8 cellular contexts compared by ENCODE assay signal in genomic region chr4:87390055-87390454, GRCh38. TPM values are rescaled to one million over a fixed set of nuclear protein-coding genes. Genes with fewer than 3 reads are reported as not detected.
DNase-seq lines count a peak whose midpoint lies in the region; FAIRE-seq and TF ChIP-seq lines count a peak whose summit lies in the region.
"Not testable (repeated sequence)": the region's sequence is repeated elsewhere in the genome, so short reads cannot be mapped to it uniquely, and the experiment has no call there.

No MANE protein-coding gene starts in this region.

- H4K5ac ChIP-seq in H1 (ENCODE audit: insufficient read length, low read depth, low read length), result not testable (repeated sequence)

- not testable (repeated sequence) for TF ChIP-seq POLR2A in H1 (IDR thresholded peaks at IDR 0.05; ENCODE audit: control extremely low read depth in 1 of 2, low read depth in 2 of 2, low read length in 2 of 2); testis (IDR thresholded peaks at IDR 0.05)

- H2AK5ac ChIP-seq in H1 (ENCODE audit: low read depth, low read length), result not testable (repeated sequence)

- not testable (repeated sequence) for H3K9ac ChIP-seq in H1 (replicated peaks in 1 of 4; ENCODE audit: extremely low read depth in 1 of 4, low read depth in 3 of 4, low read length in 3 of 4); kidney (ENCODE audit: low read length in 2 of 2)

- CTCF ChIA-PET in CD8-positive, alpha-beta memory T cell (lab: Charles Lee), result interaction anchor here (0.9 to 4.4 kb wide), 7 partner anchors 8 to 456 kb away, joined by 3 to 25 read pairs (median 8); partner anchors contain the start of genes AFF1 and NUDT9
- CTCF ChIA-PET in activated naive CD4-positive, alpha-beta T cell treated with anti-CD3 and anti-CD28 coated beads for 36 hours (lab: Charles Lee), result interaction anchor here (0.6 to 2.2 kb wide), 6 partner anchors 14 to 588 kb away, joined by 3 to 20 read pairs (median 5); no protein-coding TSS in a partner anchor
- CTCF ChIA-PET in H1 (lab: Charles Lee; ENCODE audit: partially characterized antibody), result interaction anchor here (0.6 to 2.1 kb wide), 7 partner anchors 8 to 160 kb away, joined by 3 to 7 read pairs (median 4); no protein-coding TSS in a partner anchor

- not testable (repeated sequence) for H2BK5ac ChIP-seq in H1 (ENCODE audit: low read depth, low read length)

- not testable (repeated sequence) for H3K4ac ChIP-seq in H1 (replicated peaks; ENCODE audit: insufficient read length, low read depth, low read length)

- TF ChIP-seq RAD21 in H1 (IDR thresholded peaks at IDR 0.05 in 1 of 2, conservative IDR thresholded peaks at IDR 0.05 in 1 of 2; ENCODE audit: low read depth in 2 of 2, low read length in 2 of 2), result not testable (repeated sequence)

- TF ChIP-seq CTCF in H1 (IDR thresholded peaks at IDR 0.05; ENCODE audit: control extremely low read depth in 1 of 3, insufficient read depth in 1 of 3, low read depth in 1 of 3, low read length in 3 of 3); kidney (IDR thresholded peaks at IDR 0.05; ENCODE audit: borderline replicate concordance, extremely low read depth, insufficient read depth); neutrophil (IDR thresholded peaks at IDR 0.05); testis (IDR thresholded peaks at IDR 0.05): not testable (repeated sequence)

- H3K9me3 ChIP-seq in CD8-positive, alpha-beta memory T cell (ENCODE audit: low read length); SJSA1 (replicated peaks); H1 (ENCODE audit: insufficient read depth in 2 of 2, low read depth in 1 of 2, low read length in 1 of 2); kidney (ENCODE audit: control insufficient read depth in 1 of 2, low read length in 2 of 2); neutrophil; testis: not testable (repeated sequence)

- H3K4me1 Mint-ChIP-seq in CD8-positive, alpha-beta memory T cell, result peaks cover 51 to 68% (median 67%) of the 10 kb centered on the region in 3 donors
- H3K4me1 Mint-ChIP-seq in activated naive CD4-positive, alpha-beta T cell treated with anti-CD3 and anti-CD28 coated beads for 36 hours (ENCODE audit: low read depth), result peaks cover 34% of the 10 kb centered on the region

- not testable (repeated sequence) for H4K8ac ChIP-seq in H1 (ENCODE audit: extremely low read depth, insufficient read depth, low read length)

- peak overlapping the region; percentile 57 to 98 (median 93) for H3K27ac Mint-ChIP-seq in CD8-positive, alpha-beta memory T cell
- H3K27ac Mint-ChIP-seq in activated naive CD4-positive, alpha-beta T cell treated with anti-CD3 and anti-CD28 coated beads for 36 hours, result peak overlapping the region; percentile 44

- not testable (repeated sequence) for H4K20me1 ChIP-seq in H1 (replicated peaks in 1 of 2; ENCODE audit: control insufficient read depth in 1 of 2, insufficient read depth in 2 of 2, low read length in 2 of 2)

- H3K36me3 Mint-ChIP-seq in CD8-positive, alpha-beta memory T cell, result peaks cover 7 to 19% (median 7%) of the 10 kb centered on the region in 3 donors
- H3K36me3 Mint-ChIP-seq in activated naive CD4-positive, alpha-beta T cell treated with anti-CD3 and anti-CD28 coated beads for 36 hours (ENCODE audit: low read depth), result not testable (repeated sequence)

- not testable (repeated sequence) for H2BK20ac ChIP-seq in H1 (ENCODE audit: low read length)

- peaks cover 33% of the 10 kb centered on the region for H3K4me1 ChIP-seq in CD8-positive, alpha-beta memory T cell (ENCODE audit: insufficient read depth, low read length)
- not testable (repeated sequence) for H3K4me1 ChIP-seq in SJSA1 (replicated peaks); H1 (replicated peaks in 1 of 4; ENCODE audit: control insufficient read depth in 3 of 4, insufficient read depth in 4 of 4, low read length in 3 of 4); kidney (ENCODE audit: control insufficient read depth in 1 of 2, insufficient read depth in 1 of 2, low read depth in 1 of 2, low read length in 2 of 2); testis
- H3K4me1 ChIP-seq in neutrophil (ENCODE audit: control insufficient read depth in 1 of 2, insufficient read depth in 1 of 2, low read depth in 1 of 2, low read length in 1 of 2), result peaks cover 43 to 54% of the 10 kb centered on the region in 2 experiments

- H2BK120ac ChIP-seq in H1 (replicated peaks; ENCODE audit: low read depth, low read length), result not testable (repeated sequence)

- peak overlapping the region; percentile 89 to 99 (median 94) for H3K4me3 Mint-ChIP-seq in CD8-positive, alpha-beta memory T cell
- peak overlapping the region; percentile 78 for H3K4me3 Mint-ChIP-seq in activated naive CD4-positive, alpha-beta T cell treated with anti-CD3 and anti-CD28 coated beads for 36 hours

- WGBS in H1 (ENCODE audit: extremely low coverage in 1 of 2, insufficient coverage in 1 of 2, insufficient read length in 1 of 2, insufficient replicate concordance in 2 of 2, low coverage in 1 of 2, low lambda C conversion rate in 2 of 2, missing lambda C conversion rate in 1 of 2), 2 experiments, result 93% methylated on average over 20 of the region's 20 CpGs; no CpG with 5 or more reads in 1 of the 2 experiments
- WGBS in testis, 2 donors, result 40 to 52% methylated on average over 20 of the region's 20 CpGs

- not testable (repeated sequence) for DNase-seq in CD8-positive, alpha-beta memory T cell; activated naive CD4-positive, alpha-beta T cell treated with anti-CD3 and anti-CD28 coated beads for 36 hours; H1 (ENCODE audit: low read depth in 1 of 2, low spot score in 2 of 2); kidney; testis
- DNase-seq in KBM-7 (peak; percentile 47), SJSA1 (ENCODE audit: low read depth in 1 of 2, low spot score in 2 of 2) (peak in 1 of 2 experiments; percentile 23)

- not testable (repeated sequence) for H2BK12ac ChIP-seq in H1 (ENCODE audit: low read depth, low read length)

- not testable (repeated sequence) for H3K14ac ChIP-seq in H1 (ENCODE audit: insufficient read length)

- TF ChIP-seq EP300 in H1 (IDR thresholded peaks at IDR 0.05; ENCODE audit: borderline replicate concordance in 1 of 2, low read depth in 2 of 2, low read length in 2 of 2), result not testable (repeated sequence)

- peak overlapping the region; percentile 65 to 69 for H3K4me2 ChIP-seq in H1 (ENCODE audit: insufficient read depth in 1 of 2, low read depth in 2 of 2, low read length in 2 of 2)

- intact Hi-C loops in activated naive CD4-positive, alpha-beta T cell treated with anti-CD3 and anti-CD28 coated beads for 36 hours (cut with micrococcal nuclease); kidney (cut with DNase I); testis (cut with DNase I; ENCODE audit: low total_unique reads): not testable (repeated sequence)

- not testable (repeated sequence) for H3K56ac ChIP-seq in H1 (replicated peaks; ENCODE audit: insufficient read length, low read depth, low read length)

- not testable (repeated sequence) for FAIRE-seq in H1 (lab: Jason Lieb, UNC); kidney (lab: Jason Lieb, UNC)

- H3K9me3 Mint-ChIP-seq in CD8-positive, alpha-beta memory T cell; activated naive CD4-positive, alpha-beta T cell treated with anti-CD3 and anti-CD28 coated beads for 36 hours: not testable (repeated sequence)

- H3K36me3 ChIP-seq in CD8-positive, alpha-beta memory T cell (ENCODE audit: insufficient read depth, low read length); SJSA1; H1 (ENCODE audit: control insufficient read depth in 2 of 4, insufficient read depth in 4 of 4, low read length in 3 of 4); kidney (ENCODE audit: control insufficient read depth in 1 of 2, insufficient read depth in 2 of 2, low read length in 2 of 2); neutrophil; testis (ENCODE audit: low read depth, missing control alignments): not testable (repeated sequence)

- H3K23ac ChIP-seq in H1 (ENCODE audit: insufficient read length), result not testable (repeated sequence)

- H2BK15ac ChIP-seq in H1 (ENCODE audit: low read length), result not testable (repeated sequence)

- H3K27me3 ChIP-seq in CD8-positive, alpha-beta memory T cell (ENCODE audit: insufficient read depth, low read length, poor library complexity, severe bottlenecking); SJSA1 (replicated peaks); H1 (replicated peaks in 1 of 4; ENCODE audit: control insufficient read depth in 3 of 4, extremely low read depth in 1 of 4, insufficient read depth in 3 of 4, low read length in 3 of 4); neutrophil; testis: not testable (repeated sequence)

- H2AFZ ChIP-seq in H1 (ENCODE audit: low read length), result 0 out of 2 replicates have a peak overlapping the region, but pooled peaks have one; percentile 97

- H3K4me3 ChIP-seq in CD8-positive, alpha-beta memory T cell (ENCODE audit: low read length), result peak overlapping the region; percentile 97
- H3K4me3 ChIP-seq in SJSA1 (peak overlapping the region; percentile 49), H1 (ENCODE audit: extremely low read depth in 1 of 4, insufficient read depth in 2 of 4, low read depth in 3 of 4, low read length in 4 of 4) (peak overlapping the region in 1 of 4 experiments; percentile 78; a peak in 2 of 8 replicates), kidney (ENCODE audit: low read length in 2 of 2) (peak overlapping the region; percentile 87 to 94), neutrophil (ENCODE audit: low read depth in 1 of 2, low read length in 1 of 2) (peak overlapping the region; percentile 72 to 93), testis (peak overlapping the region; percentile 67 to 72)

- POLR2A ChIA-PET in CD8-positive, alpha-beta memory T cell (lab: Charles Lee), result interaction anchor here (0.5 to 1.2 kb wide), 3 partner anchors 34 to 455 kb away, joined by 4 to 6 read pairs (median 4); partner anchors contain the start of gene AFF1
- POLR2A ChIA-PET in H1 (lab: Charles Lee; ENCODE audit: partially characterized antibody), result interaction anchor here (1.1 to 1.6 kb wide), 2 partner anchors 10 to 32 kb away, joined by 3 to 7 read pairs; partner anchors contain the start of gene NUDT9

- H4K91ac ChIP-seq in H1 (replicated peaks; ENCODE audit: insufficient read length, low read length), result not testable (repeated sequence)

- in situ Hi-C loops in KBM-7 (cut with MboI; ENCODE audit: low pct_unique_long_range_greater_than_20kb, low sequenced_read_pairs), result not testable (repeated sequence)

- H3K18ac ChIP-seq in H1 (ENCODE audit: extremely low read depth, low read length), result not testable (repeated sequence)

- not testable (repeated sequence) for H3K79me2 ChIP-seq in H1 (ENCODE audit: control insufficient read depth in 1 of 2, insufficient read depth in 2 of 2, low read length in 2 of 2)

- H3K79me1 ChIP-seq in H1 (ENCODE audit: low read depth, low read length), result not testable (repeated sequence)

- not testable (repeated sequence) for H3K23me2 ChIP-seq in H1 (ENCODE audit: low read depth, low read length)

- peak overlapping the region; percentile 83 for H3K27ac ChIP-seq in CD8-positive, alpha-beta memory T cell (ENCODE audit: low read depth, low read length)
- peak overlapping the region; percentile 65 for H3K27ac ChIP-seq in SJSA1
- H3K27ac ChIP-seq in H1 (ENCODE audit: low read depth, low read length); kidney (ENCODE audit: low read depth in 2 of 2, low read length in 2 of 2): not testable (repeated sequence)
- H3K27ac ChIP-seq in neutrophil, result peak overlapping the region; percentile 92
- H3K27ac ChIP-seq in testis, result peak overlapping the region; percentile 90 to 92

- H3K27me3 Mint-ChIP-seq in CD8-positive, alpha-beta memory T cell; activated naive CD4-positive, alpha-beta T cell treated with anti-CD3 and anti-CD28 coated beads for 36 hours (ENCODE audit: low read depth): not testable (repeated sequence)

RNA-seq across cellular contexts. Expression of gene HSD17B11, which starts 0.9 kb away (rescaled TPM):
- 10 to 100 TPM; 26.7 to 27.0 TPM for total RNA-seq in CD8-positive, alpha-beta memory T cell
- 89.0 TPM for polyA plus RNA-seq in CD8-positive, alpha-beta memory T cell
- 66.9 and 71.9 TPM in 2 replicates for total RNA-seq in SJSA1 (2014; rRNA removed; shearing (Covaris generic))
- total RNA-seq in activated naive CD4-positive, alpha-beta T cell treated with anti-CD3 and anti-CD28 coated beads for 36 hours, result 10 to 100 TPM; 14.2 to 15.9 TPM
- total RNA-seq in H1 (2021; fragmentation: NEBNext Ultra II Directional; extraction: Animal tissue kit (Norgen Biotek cat#: 25700)), result 9.0 and 10.2 TPM in 2 replicates
- polyA plus RNA-seq in H1 (2011; rRNA removed), result 2.2 and 6.0 TPM in 2 replicates
- 5.3 TPM for polyA plus RNA-seq in H1 (2011; cell fraction: cytosol; rRNA removed)
- 1.1 TPM for polyA plus RNA-seq in H1 (2011; cell fraction: nucleus; rRNA removed)
- 5.4 to 9.4 TPM (median 7.3 TPM) in 4 replicates for polyA plus RNA-seq in H1 (2012, experiment 1 of 2)
- polyA plus RNA-seq in H1 (2012, experiment 2 of 2), result 1.2 TPM
- 15.3 TPM for polyA plus RNA-seq in H1 (2013, experiment 1 of 2)
- polyA plus RNA-seq in H1 (2013, experiment 2 of 2), result 19.4 TPM
- polyA minus RNA-seq in H1 (2011; rRNA and poly(A)+ RNA removed), result 5.8 and 8.1 TPM in 2 replicates
- 5.6 TPM for polyA minus RNA-seq in H1 (2011; cell fraction: cytosol; rRNA and poly(A)+ RNA removed)
- polyA minus RNA-seq in H1 (2011; cell fraction: nucleus; rRNA and poly(A)+ RNA removed), result 4.5 TPM
- 39.5 TPM for total RNA-seq in kidney
- polyA plus RNA-seq in kidney (ENCODE audit: insufficient read depth, low read depth, low replicate concordance), result 48.1 TPM
- total RNA-seq in testis, result 10 to 100 TPM; 22.7 to 24.2 TPM
- 21.3 TPM for polyA plus RNA-seq in testis (ENCODE audit: insufficient read depth, low read depth, low replicate concordance)

RNA-seq across cellular contexts. Expression of gene NUDT9, which starts 32.3 kb away (rescaled TPM):
- total RNA-seq in CD8-positive, alpha-beta memory T cell, result 10 to 100 TPM; 16.0 to 18.1 TPM
- 25.2 TPM for polyA plus RNA-seq in CD8-positive, alpha-beta memory T cell
- total RNA-seq in SJSA1 (2014; rRNA removed; shearing (Covaris generic)), result 8.0 and 10.1 TPM in 2 replicates
- total RNA-seq in activated naive CD4-positive, alpha-beta T cell treated with anti-CD3 and anti-CD28 coated beads for 36 hours, result 10 to 100 TPM; 12.1 to 13.4 TPM
- total RNA-seq in H1 (2021; fragmentation: NEBNext Ultra II Directional; extraction: Animal tissue kit (Norgen Biotek cat#: 25700)), result 27.6 and 29.3 TPM in 2 replicates
- polyA plus RNA-seq in H1 (2011; rRNA removed) (9.6 and 13.2 TPM in 2 replicates), kidney (ENCODE audit: insufficient read depth, low read depth, low replicate concordance) (49.5 TPM), testis (ENCODE audit: insufficient read depth, low read depth, low replicate concordance) (45.0 TPM)
- 23.7 TPM for polyA plus RNA-seq in H1 (2011; cell fraction: cytosol; rRNA removed)
- polyA plus RNA-seq in H1 (2011; cell fraction: nucleus; rRNA removed), result 6.6 TPM
- 32.8 to 41.6 TPM (median 35.5 TPM) in 4 replicates for polyA plus RNA-seq in H1 (2012, experiment 1 of 2)
- 6.6 TPM for polyA plus RNA-seq in H1 (2012, experiment 2 of 2)
- polyA plus RNA-seq in H1 (2013, experiment 1 of 2), result 30.6 TPM
- polyA plus RNA-seq in H1 (2013, experiment 2 of 2), result 37.1 TPM
- 9.2 and 10.6 TPM in 2 replicates for polyA minus RNA-seq in H1 (2011; rRNA and poly(A)+ RNA removed)
- 10.3 TPM for polyA minus RNA-seq in H1 (2011; cell fraction: cytosol; rRNA and poly(A)+ RNA removed)
- polyA minus RNA-seq in H1 (2011; cell fraction: nucleus; rRNA and poly(A)+ RNA removed), result 14.7 TPM
- total RNA-seq in kidney (30.4 TPM), testis (10 to 100 TPM; 28.4 to 38.0 TPM)
